Comparison of ENCODE assay signal across 29 cellular contexts in genomic region chr4:79743014-79743413, GRCh38.
DNase-seq lines count a peak whose midpoint lies in the region; ATAC-seq and TF ChIP-seq lines count a peak whose summit lies in the region.
"Had no signal": no experiment of that assay in that cellular context is flagged by ENCODE, and none has a peak within 500 bp of the region (broad histone marks: within the 10 kb centered on the region; RNA-seq: fewer than 3 reads in every experiment).

No MANE protein-coding gene starts in this region.

- no peaks in the 10 kb centered on the region for H3K27me3 ChIP-seq in heart left ventricle
- no peaks in the 10 kb centered on the region for H3K27me3 ChIP-seq in sigmoid colon
- H3K27me3 ChIP-seq: BE2C; BLaER1; BLaER1 treated with 17β-estradiol and CSF1 and Interleukin-3, amounts not matched to agents 10 nM and 100 nM had no signal

- no peaks in the 10 kb centered on the region for H3K9me3 ChIP-seq in heart left ventricle
- no peaks in the 10 kb centered on the region for H3K9me3 ChIP-seq in sigmoid colon
- H3K9me3 ChIP-seq: A549; BE2C; BLaER1; BLaER1 treated with 17β-estradiol and CSF1 and Interleukin-3, amounts not matched to agents 10 nM and 100 nM; Caco-2 had no signal

- 89 to 96% (median 91%) methylated on average over 8 of the region's 8 CpGs for WGBS in heart left ventricle, 4 donors
- WGBS in sigmoid colon, 2 donors: 90 to 91% methylated on average over 8 of the region's 8 CpGs

- intact Hi-C loops in Right ventricle myocardium inferior (cut with DNase I): no loop called here
- intact Hi-C loops in heart left ventricle (cut with DNase I): no loop called here
- intact Hi-C loops in sigmoid colon (cut with DNase I): no loop called here

- ATAC-seq in Right ventricle myocardium inferior: no peak
- ATAC-seq in heart left ventricle: no peak
- no peak for ATAC-seq in GM21390 (IDR thresholded peaks at IDR 0.05; ENCODE audit: unreplicated experiment)
- ATAC-seq: A549; CD8-positive, alpha-beta T cell had no signal

- peak; percentile 34 for DNase-seq in Right ventricle myocardium inferior (ENCODE audit: missing footprints)
- no peak for DNase-seq in heart left ventricle
- peak; percentile 50 for DNase-seq in sigmoid colon
- DNase-seq: 8988T; ACHN; AML-193; BE2C; C1 segment of cervical spinal cord; Caco-2; Calu3; CD4-positive, alpha-beta memory T cell; CD4-positive, alpha-beta T cell; CD4-positive, CD25-positive, alpha-beta regulatory T cell; CD8-positive, alpha-beta memory T cell; CD8-positive, alpha-beta T cell; COR-L47; DMS 273 treated with DMSO at 0.1 percent for 48 hours; DMS153; DMS53; DMS79; DMS79 treated with DMSO at 0.1 percent for 48 hours; DND-41; EL had no signal

- H3K36me3 ChIP-seq in heart left ventricle: no peaks in the 10 kb centered on the region
- no peaks in the 10 kb centered on the region for H3K36me3 ChIP-seq in sigmoid colon
- H3K36me3 ChIP-seq: BE2C; BLaER1; BLaER1 treated with 17β-estradiol and CSF1 and Interleukin-3, amounts not matched to agents 10 nM and 100 nM had no signal

- no peak for TF ChIP-seq EP300 in sigmoid colon (IDR thresholded peaks at IDR 0.05)

- H3K4me3 ChIP-seq in heart left ventricle: no peak overlapping the region
- no peak overlapping the region for H3K4me3 ChIP-seq in sigmoid colon
- H3K4me3 ChIP-seq: A549; BLaER1; BLaER1 treated with 17β-estradiol and CSF1 and Interleukin-3, amounts not matched to agents 10 nM and 100 nM had no signal

- H3K27ac ChIP-seq in heart left ventricle: no peak overlapping the region
- no peak overlapping the region for H3K27ac ChIP-seq in sigmoid colon
- H3K27ac ChIP-seq: 22Rv1; A549; BLaER1; BLaER1 treated with 17β-estradiol and CSF1 and Interleukin-3, amounts not matched to agents 10 nM and 100 nM; C4-2B had no signal

- no peak for TF ChIP-seq CTCF in heart left ventricle (IDR thresholded peaks at IDR 0.05)
- TF ChIP-seq CTCF in sigmoid colon (IDR thresholded peaks at IDR 0.05): no peak

- no peaks in the 10 kb centered on the region for H3K4me1 ChIP-seq in heart left ventricle
- H3K4me1 ChIP-seq in sigmoid colon: peaks cover 0 to 15% (median 3%) of the 10 kb centered on the region in 4 donors
- H3K4me1 ChIP-seq: A549; BE2C; BLaER1; BLaER1 treated with 17β-estradiol and CSF1 and Interleukin-3, amounts not matched to agents 10 nM and 100 nM; Caco-2 had no signal

- no peak for TF ChIP-seq POLR2A in heart left ventricle (IDR thresholded peaks at IDR 0.05)
- no peak for TF ChIP-seq POLR2A in sigmoid colon (IDR thresholded peaks at IDR 0.05)

Comparison
In these comparisons a context has a peak if more than half of its experiments do, and no peak if none do; other contexts are left out.
1. DNase-seq: peak in Right ventricle myocardium inferior (single experiment) and sigmoid colon (single experiment); none in heart left ventricle (0 of 5).